Comparison of ENCODE assay signal across 16 cellular contexts in the genomic region with DNA sequence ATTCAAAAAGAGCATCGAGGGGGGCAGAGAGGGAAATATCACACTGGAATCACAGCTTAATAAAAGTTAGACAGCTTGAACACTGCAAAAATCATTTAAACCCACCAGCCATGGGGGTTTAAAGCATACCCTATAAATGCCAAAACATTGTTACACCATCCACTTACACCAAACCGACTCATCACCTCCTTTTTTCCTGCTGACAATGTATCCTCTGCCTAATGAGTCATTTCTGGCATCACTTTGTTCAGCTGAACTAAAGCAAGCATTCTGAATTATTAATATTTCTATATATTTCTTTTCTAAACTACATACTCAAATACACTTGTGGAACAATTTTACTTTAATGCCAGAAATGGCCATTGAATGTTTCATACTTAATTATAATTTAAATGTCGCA. TPM values are rescaled to one million over a fixed set of nuclear protein-coding genes. Genes with fewer than 3 reads are reported as not detected.
A peak's percentile ranks its signal among the peaks of the same experiment; 100 is the strongest.
DNase-seq lines count a peak whose midpoint lies in the region; ATAC-seq, FAIRE-seq and TF ChIP-seq lines count a peak whose summit lies in the region.
"Had no signal": no experiment of that assay in that cellular context is flagged by ENCODE, and none has a peak within 500 bp of the region (broad histone marks: within the 10 kb centered on the region; RNA-seq: fewer than 3 reads in every experiment).

No MANE protein-coding gene starts in this region.

- H3K27me3 ChIP-seq in bronchial epithelial cell (ENCODE audit: control insufficient read depth, insufficient read depth, low read length) = no peaks in the 10 kb centered on the region

- DNase-seq in D721Med (ENCODE audit: insufficient read length, low spot score) = no peak
- peak; percentile 11 for DNase-seq in HS-5 (ENCODE audit: low read depth)
- DNase-seq in bronchial epithelial cell (ENCODE audit: low read depth) = peak; percentile 60
- peak; percentile 13 to 43 for DNase-seq in foreskin fibroblast
- no peak for DNase-seq in DMS114 treated with DMSO at 0.1 percent for 48 hours (lab: John Stamatoyannopoulos, UW; ENCODE audit: unreplicated experiment)
- DNase-seq in activated CD4-positive, alpha-beta T cell treated with anti-CD3 and anti-CD28 coated beads for 4 hours = no peak
- DNase-seq: CD8-positive, alpha-beta T cell; COR-L47 had no signal

- H3K4me3 ChIP-seq in bronchial epithelial cell (ENCODE audit: low read depth, low read length) (no peak overlapping the region), foreskin fibroblast (ENCODE audit: low read depth in 1 of 2, low read length in 2 of 2) (no peak overlapping the region)

- no peaks in the 10 kb centered on the region for H3K36me3 ChIP-seq in bronchial epithelial cell (ENCODE audit: control insufficient read depth, insufficient read depth, low read length)

- ATAC-seq in HG02759 (IDR thresholded peaks at IDR 0.05; ENCODE audit: unreplicated experiment) (no peak), GM18868 (IDR thresholded peaks at IDR 0.05; ENCODE audit: unreplicated experiment) (no peak)
- ATAC-seq: CD8-positive, alpha-beta T cell; HCT116 had no signal

- FAIRE-seq in D721Med (lab: Jason Lieb, UNC) = peak; percentile 70
- FAIRE-seq in bronchial epithelial cell (lab: Jason Lieb, UNC) = no peak
- FAIRE-seq: A204.1, G401.6, GM12891, H54 had no signal

- no peak for TF ChIP-seq CTCF in D721Med (IDR thresholded peaks at IDR 0.05; ENCODE audit: insufficient read depth, missing control alignments)
- no peak for TF ChIP-seq CTCF in bronchial epithelial cell (IDR thresholded peaks at IDR 0.05; ENCODE audit: insufficient read depth, low read length, severe bottlenecking)
- TF ChIP-seq CTCF in foreskin fibroblast (IDR thresholded peaks at IDR 0.05; ENCODE audit: low read depth, low read length) = no peak

RNA-seq across cellular contexts. Expression of a gene that starts 21.6 kb away (rescaled TPM):
- under 0.01 TPM in 1 of 2 replicates, not detected in the other for total RNA-seq in bronchial epithelial cell
- total RNA-seq: CD8-positive, alpha-beta T cell; Daoy had no signal

Comparison
In these comparisons a context has a peak if more than half of its experiments do, and no peak if none do; other contexts are left out.
1. DNase-seq: peak in HS-5 (single experiment), bronchial epithelial cell (single experiment) and foreskin fibroblast (2 of 2); none in D721Med (single experiment), DMS114 treated with DMSO at 0.1 percent for 48 hours (single experiment) and activated CD4-positive, alpha-beta T cell treated with anti-CD3 and anti-CD28 coated beads for 4 hours (0 of 2).